Comparison of ENCODE assay signal across 1 cellular context in the genomic region with DNA sequence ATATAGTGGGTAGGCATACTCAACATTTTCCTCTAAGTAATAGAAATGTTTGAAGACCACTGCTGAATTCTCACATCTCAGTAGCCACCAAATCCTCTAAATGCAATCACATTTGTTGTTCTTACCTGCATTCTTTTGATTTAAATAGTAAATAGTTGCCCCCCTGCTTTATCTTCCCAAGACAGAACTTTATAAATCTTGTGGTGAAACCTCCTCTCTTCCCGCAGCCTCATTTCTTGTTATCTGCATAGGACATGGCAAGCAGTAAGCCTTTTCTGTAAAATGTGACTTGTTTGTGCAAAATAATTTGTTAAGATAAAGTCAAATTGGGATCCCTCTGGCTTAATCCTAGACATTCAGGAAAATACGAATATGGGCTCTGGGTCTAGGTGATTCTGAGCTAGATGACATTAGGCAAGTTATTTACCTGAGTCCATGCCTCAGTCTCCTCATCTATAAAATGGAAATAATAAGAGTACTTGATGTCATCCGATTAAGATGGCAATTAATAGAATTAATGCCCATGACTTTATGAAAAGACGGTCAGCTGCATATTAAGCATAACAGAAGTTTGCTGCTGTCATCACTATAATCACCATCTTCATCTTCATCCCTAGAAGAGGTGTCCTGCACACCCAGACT.
TF ChIP-seq lines count a peak whose summit lies in the region.

No MANE protein-coding gene starts in this region.

TF ChIP-seq in K562, 482 proteins besides CTCF, POLR2A, EP300 and RAD21 (continued from another document and continues in another):
- TF ChIP-seq, protein P1, sequence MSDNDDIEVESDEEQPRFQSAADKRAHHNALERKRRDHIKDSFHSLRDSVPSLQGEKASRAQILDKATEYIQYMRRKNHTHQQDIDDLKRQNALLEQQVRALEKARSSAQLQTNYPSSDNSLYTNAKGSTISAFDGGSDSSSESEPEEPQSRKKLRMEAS (CRISPR knock-in tag; IDR thresholded peaks at IDR 0.05): no peak
- TF ChIP-seq, protein P2, sequence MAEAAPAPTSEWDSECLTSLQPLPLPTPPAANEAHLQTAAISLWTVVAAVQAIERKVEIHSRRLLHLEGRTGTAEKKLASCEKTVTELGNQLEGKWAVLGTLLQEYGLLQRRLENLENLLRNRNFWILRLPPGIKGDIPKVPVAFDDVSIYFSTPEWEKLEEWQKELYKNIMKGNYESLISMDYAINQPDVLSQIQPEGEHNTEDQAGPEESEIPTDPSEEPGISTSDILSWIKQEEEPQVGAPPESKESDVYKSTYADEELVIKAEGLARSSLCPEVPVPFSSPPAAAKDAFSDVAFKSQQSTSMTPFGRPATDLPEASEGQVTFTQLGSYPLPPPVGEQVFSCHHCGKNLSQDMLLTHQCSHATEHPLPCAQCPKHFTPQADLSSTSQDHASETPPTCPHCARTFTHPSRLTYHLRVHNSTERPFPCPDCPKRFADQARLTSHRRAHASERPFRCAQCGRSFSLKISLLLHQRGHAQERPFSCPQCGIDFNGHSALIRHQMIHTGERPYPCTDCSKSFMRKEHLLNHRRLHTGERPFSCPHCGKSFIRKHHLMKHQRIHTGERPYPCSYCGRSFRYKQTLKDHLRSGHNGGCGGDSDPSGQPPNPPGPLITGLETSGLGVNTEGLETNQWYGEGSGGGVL (CRISPR knock-in tag; IDR thresholded peaks at IDR 0.05): no peak
- TF ChIP-seq, protein P3, sequence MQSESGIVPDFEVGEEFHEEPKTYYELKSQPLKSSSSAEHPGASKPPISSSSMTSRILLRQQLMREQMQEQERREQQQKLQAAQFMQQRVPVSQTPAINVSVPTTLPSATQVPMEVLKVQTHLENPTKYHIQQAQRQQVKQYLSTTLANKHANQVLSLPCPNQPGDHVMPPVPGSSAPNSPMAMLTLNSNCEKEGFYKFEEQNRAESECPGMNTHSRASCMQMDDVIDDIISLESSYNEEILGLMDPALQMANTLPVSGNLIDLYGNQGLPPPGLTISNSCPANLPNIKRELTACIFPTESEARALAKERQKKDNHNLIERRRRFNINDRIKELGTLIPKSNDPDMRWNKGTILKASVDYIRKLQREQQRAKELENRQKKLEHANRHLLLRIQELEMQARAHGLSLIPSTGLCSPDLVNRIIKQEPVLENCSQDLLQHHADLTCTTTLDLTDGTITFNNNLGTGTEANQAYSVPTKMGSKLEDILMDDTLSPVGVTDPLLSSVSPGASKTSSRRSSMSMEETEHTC (IDR thresholded peaks at IDR 0.05): no peak
- TF ChIP-seq, protein P4, sequence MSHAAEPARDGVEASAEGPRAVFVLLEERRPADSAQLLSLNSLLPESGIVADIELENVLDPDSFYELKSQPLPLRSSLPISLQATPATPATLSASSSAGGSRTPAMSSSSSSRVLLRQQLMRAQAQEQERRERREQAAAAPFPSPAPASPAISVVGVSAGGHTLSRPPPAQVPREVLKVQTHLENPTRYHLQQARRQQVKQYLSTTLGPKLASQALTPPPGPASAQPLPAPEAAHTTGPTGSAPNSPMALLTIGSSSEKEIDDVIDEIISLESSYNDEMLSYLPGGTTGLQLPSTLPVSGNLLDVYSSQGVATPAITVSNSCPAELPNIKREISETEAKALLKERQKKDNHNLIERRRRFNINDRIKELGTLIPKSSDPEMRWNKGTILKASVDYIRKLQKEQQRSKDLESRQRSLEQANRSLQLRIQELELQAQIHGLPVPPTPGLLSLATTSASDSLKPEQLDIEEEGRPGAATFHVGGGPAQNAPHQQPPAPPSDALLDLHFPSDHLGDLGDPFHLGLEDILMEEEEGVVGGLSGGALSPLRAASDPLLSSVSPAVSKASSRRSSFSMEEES (CRISPR knock-in tag; IDR thresholded peaks at IDR 0.05): no peak
- no peak for TF ChIP-seq CXXC5 (CRISPR knock-in tag; IDR thresholded peaks at IDR 0.05)
- TF ChIP-seq, protein P5, sequence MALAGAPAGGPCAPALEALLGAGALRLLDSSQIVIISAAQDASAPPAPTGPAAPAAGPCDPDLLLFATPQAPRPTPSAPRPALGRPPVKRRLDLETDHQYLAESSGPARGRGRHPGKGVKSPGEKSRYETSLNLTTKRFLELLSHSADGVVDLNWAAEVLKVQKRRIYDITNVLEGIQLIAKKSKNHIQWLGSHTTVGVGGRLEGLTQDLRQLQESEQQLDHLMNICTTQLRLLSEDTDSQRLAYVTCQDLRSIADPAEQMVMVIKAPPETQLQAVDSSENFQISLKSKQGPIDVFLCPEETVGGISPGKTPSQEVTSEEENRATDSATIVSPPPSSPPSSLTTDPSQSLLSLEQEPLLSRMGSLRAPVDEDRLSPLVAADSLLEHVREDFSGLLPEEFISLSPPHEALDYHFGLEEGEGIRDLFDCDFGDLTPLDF (CRISPR knock-in tag; IDR thresholded peaks at IDR 0.05): no peak
- TF ChIP-seq MTF1 (CRISPR knock-in tag; IDR thresholded peaks at IDR 0.05; ENCODE audit: borderline replicate concordance): no peak
- TF ChIP-seq, protein P6, sequence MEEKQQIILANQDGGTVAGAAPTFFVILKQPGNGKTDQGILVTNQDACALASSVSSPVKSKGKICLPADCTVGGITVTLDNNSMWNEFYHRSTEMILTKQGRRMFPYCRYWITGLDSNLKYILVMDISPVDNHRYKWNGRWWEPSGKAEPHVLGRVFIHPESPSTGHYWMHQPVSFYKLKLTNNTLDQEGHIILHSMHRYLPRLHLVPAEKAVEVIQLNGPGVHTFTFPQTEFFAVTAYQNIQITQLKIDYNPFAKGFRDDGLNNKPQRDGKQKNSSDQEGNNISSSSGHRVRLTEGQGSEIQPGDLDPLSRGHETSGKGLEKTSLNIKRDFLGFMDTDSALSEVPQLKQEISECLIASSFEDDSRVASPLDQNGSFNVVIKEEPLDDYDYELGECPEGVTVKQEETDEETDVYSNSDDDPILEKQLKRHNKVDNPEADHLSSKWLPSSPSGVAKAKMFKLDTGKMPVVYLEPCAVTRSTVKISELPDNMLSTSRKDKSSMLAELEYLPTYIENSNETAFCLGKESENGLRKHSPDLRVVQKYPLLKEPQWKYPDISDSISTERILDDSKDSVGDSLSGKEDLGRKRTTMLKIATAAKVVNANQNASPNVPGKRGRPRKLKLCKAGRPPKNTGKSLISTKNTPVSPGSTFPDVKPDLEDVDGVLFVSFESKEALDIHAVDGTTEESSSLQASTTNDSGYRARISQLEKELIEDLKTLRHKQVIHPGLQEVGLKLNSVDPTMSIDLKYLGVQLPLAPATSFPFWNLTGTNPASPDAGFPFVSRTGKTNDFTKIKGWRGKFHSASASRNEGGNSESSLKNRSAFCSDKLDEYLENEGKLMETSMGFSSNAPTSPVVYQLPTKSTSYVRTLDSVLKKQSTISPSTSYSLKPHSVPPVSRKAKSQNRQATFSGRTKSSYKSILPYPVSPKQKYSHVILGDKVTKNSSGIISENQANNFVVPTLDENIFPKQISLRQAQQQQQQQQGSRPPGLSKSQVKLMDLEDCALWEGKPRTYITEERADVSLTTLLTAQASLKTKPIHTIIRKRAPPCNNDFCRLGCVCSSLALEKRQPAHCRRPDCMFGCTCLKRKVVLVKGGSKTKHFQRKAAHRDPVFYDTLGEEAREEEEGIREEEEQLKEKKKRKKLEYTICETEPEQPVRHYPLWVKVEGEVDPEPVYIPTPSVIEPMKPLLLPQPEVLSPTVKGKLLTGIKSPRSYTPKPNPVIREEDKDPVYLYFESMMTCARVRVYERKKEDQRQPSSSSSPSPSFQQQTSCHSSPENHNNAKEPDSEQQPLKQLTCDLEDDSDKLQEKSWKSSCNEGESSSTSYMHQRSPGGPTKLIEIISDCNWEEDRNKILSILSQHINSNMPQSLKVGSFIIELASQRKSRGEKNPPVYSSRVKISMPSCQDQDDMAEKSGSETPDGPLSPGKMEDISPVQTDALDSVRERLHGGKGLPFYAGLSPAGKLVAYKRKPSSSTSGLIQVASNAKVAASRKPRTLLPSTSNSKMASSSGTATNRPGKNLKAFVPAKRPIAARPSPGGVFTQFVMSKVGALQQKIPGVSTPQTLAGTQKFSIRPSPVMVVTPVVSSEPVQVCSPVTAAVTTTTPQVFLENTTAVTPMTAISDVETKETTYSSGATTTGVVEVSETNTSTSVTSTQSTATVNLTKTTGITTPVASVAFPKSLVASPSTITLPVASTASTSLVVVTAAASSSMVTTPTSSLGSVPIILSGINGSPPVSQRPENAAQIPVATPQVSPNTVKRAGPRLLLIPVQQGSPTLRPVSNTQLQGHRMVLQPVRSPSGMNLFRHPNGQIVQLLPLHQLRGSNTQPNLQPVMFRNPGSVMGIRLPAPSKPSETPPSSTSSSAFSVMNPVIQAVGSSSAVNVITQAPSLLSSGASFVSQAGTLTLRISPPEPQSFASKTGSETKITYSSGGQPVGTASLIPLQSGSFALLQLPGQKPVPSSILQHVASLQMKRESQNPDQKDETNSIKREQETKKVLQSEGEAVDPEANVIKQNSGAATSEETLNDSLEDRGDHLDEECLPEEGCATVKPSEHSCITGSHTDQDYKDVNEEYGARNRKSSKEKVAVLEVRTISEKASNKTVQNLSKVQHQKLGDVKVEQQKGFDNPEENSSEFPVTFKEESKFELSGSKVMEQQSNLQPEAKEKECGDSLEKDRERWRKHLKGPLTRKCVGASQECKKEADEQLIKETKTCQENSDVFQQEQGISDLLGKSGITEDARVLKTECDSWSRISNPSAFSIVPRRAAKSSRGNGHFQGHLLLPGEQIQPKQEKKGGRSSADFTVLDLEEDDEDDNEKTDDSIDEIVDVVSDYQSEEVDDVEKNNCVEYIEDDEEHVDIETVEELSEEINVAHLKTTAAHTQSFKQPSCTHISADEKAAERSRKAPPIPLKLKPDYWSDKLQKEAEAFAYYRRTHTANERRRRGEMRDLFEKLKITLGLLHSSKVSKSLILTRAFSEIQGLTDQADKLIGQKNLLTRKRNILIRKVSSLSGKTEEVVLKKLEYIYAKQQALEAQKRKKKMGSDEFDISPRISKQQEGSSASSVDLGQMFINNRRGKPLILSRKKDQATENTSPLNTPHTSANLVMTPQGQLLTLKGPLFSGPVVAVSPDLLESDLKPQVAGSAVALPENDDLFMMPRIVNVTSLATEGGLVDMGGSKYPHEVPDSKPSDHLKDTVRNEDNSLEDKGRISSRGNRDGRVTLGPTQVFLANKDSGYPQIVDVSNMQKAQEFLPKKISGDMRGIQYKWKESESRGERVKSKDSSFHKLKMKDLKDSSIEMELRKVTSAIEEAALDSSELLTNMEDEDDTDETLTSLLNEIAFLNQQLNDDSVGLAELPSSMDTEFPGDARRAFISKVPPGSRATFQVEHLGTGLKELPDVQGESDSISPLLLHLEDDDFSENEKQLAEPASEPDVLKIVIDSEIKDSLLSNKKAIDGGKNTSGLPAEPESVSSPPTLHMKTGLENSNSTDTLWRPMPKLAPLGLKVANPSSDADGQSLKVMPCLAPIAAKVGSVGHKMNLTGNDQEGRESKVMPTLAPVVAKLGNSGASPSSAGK (IDR thresholded peaks at IDR 0.05): no peak
- TF ChIP-seq ZNF24 (IDR thresholded peaks at IDR 0.05): no peak
- TF ChIP-seq PHB2 (IDR thresholded peaks at IDR 0.05; ENCODE audit: low read depth): no peak; the same call in 1 of the 2 replicates
- peak; percentile 62 for TF ChIP-seq GATA2 (CRISPR knock-in tag; IDR thresholded peaks at IDR 0.05)
- TF ChIP-seq SP1 (CRISPR knock-in tag; IDR thresholded peaks at IDR 0.05): no peak
- no peak for TF ChIP-seq FUS (optimal IDR thresholded peaks at IDR 0.05; ENCODE audit: low read depth, low read length)
- TF ChIP-seq, protein P7, sequence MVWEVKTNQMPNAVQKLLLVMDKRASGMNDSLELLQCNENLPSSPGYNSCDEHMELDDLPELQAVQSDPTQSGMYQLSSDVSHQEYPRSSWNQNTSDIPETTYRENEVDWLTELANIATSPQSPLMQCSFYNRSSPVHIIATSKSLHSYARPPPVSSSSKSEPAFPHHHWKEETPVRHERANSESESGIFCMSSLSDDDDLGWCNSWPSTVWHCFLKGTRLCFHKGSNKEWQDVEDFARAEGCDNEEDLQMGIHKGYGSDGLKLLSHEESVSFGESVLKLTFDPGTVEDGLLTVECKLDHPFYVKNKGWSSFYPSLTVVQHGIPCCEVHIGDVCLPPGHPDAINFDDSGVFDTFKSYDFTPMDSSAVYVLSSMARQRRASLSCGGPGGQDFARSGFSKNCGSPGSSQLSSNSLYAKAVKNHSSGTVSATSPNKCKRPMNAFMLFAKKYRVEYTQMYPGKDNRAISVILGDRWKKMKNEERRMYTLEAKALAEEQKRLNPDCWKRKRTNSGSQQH (CRISPR knock-in tag; IDR thresholded peaks at IDR 0.05): no peak
- no peak for TF ChIP-seq MBD2 (IDR thresholded peaks at IDR 0.05; ENCODE audit: borderline replicate concordance, low read depth)
- TF ChIP-seq SMAD4 (CRISPR knock-in tag; conservative IDR thresholded peaks at IDR 0.05): 0 out of 2 replicates have a peak, but pooled peaks have one; percentile 30
- TF ChIP-seq, protein P8, sequence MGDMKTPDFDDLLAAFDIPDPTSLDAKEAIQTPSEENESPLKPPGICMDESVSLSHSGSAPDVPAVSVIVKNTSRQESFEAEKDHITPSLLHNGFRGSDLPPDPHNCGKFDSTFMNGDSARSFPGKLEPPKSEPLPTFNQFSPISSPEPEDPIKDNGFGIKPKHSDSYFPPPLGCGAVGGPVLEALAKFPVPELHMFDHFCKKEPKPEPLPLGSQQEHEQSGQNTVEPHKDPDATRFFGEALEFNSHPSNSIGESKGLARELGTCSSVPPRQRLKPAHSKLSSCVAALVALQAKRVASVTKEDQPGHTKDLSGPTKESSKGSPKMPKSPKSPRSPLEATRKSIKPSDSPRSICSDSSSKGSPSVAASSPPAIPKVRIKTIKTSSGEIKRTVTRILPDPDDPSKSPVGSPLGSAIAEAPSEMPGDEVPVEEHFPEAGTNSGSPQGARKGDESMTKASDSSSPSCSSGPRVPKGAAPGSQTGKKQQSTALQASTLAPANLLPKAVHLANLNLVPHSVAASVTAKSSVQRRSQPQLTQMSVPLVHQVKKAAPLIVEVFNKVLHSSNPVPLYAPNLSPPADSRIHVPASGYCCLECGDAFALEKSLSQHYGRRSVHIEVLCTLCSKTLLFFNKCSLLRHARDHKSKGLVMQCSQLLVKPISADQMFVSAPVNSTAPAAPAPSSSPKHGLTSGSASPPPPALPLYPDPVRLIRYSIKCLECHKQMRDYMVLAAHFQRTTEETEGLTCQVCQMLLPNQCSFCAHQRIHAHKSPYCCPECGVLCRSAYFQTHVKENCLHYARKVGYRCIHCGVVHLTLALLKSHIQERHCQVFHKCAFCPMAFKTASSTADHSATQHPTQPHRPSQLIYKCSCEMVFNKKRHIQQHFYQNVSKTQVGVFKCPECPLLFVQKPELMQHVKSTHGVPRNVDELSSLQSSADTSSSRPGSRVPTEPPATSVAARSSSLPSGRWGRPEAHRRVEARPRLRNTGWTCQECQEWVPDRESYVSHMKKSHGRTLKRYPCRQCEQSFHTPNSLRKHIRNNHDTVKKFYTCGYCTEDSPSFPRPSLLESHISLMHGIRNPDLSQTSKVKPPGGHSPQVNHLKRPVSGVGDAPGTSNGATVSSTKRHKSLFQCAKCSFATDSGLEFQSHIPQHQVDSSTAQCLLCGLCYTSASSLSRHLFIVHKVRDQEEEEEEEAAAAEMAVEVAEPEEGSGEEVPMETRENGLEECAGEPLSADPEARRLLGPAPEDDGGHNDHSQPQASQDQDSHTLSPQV (IDR thresholded peaks at IDR 0.05): no peak
- TF ChIP-seq CBFB (CRISPR knock-in tag; IDR thresholded peaks at IDR 0.05): no peak
- TF ChIP-seq DACH1 (IDR thresholded peaks at IDR 0.05; ENCODE audit: partially characterized antibody): no peak
- TF ChIP-seq MAFG (tag; conservative IDR thresholded peaks at IDR 0.05): no peak
- no peak for TF ChIP-seq KAT8 (IDR thresholded peaks at IDR 0.05; ENCODE audit: low read depth)
- TF ChIP-seq, protein P9, sequence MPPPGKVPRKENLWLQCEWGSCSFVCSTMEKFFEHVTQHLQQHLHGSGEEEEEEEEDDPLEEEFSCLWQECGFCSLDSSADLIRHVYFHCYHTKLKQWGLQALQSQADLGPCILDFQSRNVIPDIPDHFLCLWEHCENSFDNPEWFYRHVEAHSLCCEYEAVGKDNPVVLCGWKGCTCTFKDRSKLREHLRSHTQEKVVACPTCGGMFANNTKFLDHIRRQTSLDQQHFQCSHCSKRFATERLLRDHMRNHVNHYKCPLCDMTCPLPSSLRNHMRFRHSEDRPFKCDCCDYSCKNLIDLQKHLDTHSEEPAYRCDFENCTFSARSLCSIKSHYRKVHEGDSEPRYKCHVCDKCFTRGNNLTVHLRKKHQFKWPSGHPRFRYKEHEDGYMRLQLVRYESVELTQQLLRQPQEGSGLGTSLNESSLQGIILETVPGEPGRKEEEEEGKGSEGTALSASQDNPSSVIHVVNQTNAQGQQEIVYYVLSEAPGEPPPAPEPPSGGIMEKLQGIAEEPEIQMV (tag; conservative IDR thresholded peaks at IDR 0.05; ENCODE audit: low read depth): no peak
- no peak for TF ChIP-seq SOX6 (IDR thresholded peaks at IDR 0.05)
